Comparison of ENCODE assay signal across 7 cellular contexts in genomic region chr16:425082-425718, GRCh38. TPM values are rescaled to one million over a fixed set of nuclear protein-coding genes. Genes with fewer than 3 reads are reported as not detected.
DNase-seq lines count a peak whose midpoint lies in the region; ATAC-seq, FAIRE-seq and TF ChIP-seq lines count a peak whose summit lies in the region.

Gene RAB11FIP3 (plus strand): TSS chr16:425649. CDS start chr16:426007, 358 bp downstream.

- in situ Hi-C loops in astrocyte of the cerebellum (cut with HindIII; ENCODE audit: low sequenced_read_pairs) = no loop called here

- FAIRE-seq in GM12892 (lab: Jason Lieb, UNC) = peak; percentile 93

- intact Hi-C loops in sciatic nerve (cut with DNase I) = no loop called here

- DNase-seq in GM12892 (ENCODE audit: insufficient read length) = peak; percentile 93
- peak; percentile 92 for DNase-seq in NCI-H146 (lab: John Stamatoyannopoulos, UW)
- DNase-seq in T-helper 9 cell = peak; percentile 72
- peak; percentile 31 for DNase-seq in astrocyte of the cerebellum (ENCODE audit: low read depth)
- peak; percentile 80 to 92 for DNase-seq in hippocampal formation (lab: John Stamatoyannopoulos, UW)
- DNase-seq in sciatic nerve (ENCODE audit: low spot score) = peak; percentile 88

- ATAC-seq in HG02763 (IDR thresholded peaks at IDR 0.05; ENCODE audit: unreplicated experiment) (peak; percentile 74), sciatic nerve (peak; percentile 91)

- peak; percentile 77; the same call in 1 of the 2 replicates for TF ChIP-seq POLR2A in GM12892 (IDR thresholded peaks at IDR 0.05; ENCODE audit: low read depth, low read length)

- peak within 1 kb of the TSS; percentile 60 for H3K4me3 ChIP-seq in astrocyte of the cerebellum (ENCODE audit: low read depth, low read length)

- peak; percentile 29 for TF ChIP-seq CTCF in astrocyte of the cerebellum (IDR thresholded peaks at IDR 0.05; ENCODE audit: low read depth, low read length, missing control alignments)

RNA-seq across cellular contexts. Expression of gene RAB11FIP3, which starts in this region (rescaled TPM):
- 21.3 TPM for polyA plus RNA-seq in GM12892 (2012; ENCODE audit: missing spikeins)
- 56.0 TPM for total RNA-seq in sciatic nerve

Comparison
In these comparisons a context has a peak if more than half of its experiments do, and no peak if none do; other contexts are left out.
1. Peak in every context shown above with its lines: DNase-seq, ATAC-seq and H3K4me3 ChIP-seq.
2. DNase-seq: peak in every context shown above with its lines; median percentile 93 in GM12892; 92 in NCI-H146; 88 in sciatic nerve; 86 in hippocampal formation; 72 in T-helper 9 cell; 31 in astrocyte of the cerebellum.